ENCODE assay signal across 1 cellular context in the genomic region with DNA sequence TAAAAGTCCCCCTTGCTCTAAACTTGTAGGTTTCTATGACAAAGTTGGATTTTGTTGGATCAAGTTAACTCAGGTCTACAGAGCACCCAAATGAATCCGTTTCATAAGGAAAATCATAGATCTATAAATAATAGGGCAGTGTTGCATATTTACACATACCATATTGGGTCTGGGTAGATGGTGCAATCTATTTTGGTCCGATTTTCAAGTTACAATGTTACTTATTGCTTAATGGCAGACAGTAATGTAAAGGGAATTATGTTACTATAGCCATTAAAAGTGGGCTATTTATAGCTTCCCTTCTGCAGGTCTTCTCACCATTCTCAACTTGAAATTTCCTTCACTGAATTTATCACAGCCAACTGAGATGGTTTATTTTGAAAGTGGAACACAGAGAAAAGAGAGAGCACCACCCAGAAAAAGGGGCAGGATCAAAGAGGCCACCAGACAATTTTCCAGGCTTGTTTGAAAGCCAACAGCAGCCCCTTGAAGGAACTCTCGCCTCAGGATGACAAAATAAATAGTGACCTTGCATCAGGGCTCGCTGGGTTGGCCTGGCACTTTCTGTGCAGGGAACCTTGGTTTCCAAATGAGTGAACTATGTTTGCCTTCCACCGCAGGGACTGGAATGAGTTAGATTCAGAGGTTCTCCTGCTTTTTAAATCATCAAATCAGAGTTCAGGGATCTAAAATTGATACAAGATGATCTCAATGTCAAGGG.
TF ChIP-seq lines count a peak whose summit lies in the region.

No MANE protein-coding gene starts in this region.

TF ChIP-seq in HCT116, 20 proteins besides CTCF, POLR2A, EP300 and RAD21:
- TF ChIP-seq, protein P1, sequence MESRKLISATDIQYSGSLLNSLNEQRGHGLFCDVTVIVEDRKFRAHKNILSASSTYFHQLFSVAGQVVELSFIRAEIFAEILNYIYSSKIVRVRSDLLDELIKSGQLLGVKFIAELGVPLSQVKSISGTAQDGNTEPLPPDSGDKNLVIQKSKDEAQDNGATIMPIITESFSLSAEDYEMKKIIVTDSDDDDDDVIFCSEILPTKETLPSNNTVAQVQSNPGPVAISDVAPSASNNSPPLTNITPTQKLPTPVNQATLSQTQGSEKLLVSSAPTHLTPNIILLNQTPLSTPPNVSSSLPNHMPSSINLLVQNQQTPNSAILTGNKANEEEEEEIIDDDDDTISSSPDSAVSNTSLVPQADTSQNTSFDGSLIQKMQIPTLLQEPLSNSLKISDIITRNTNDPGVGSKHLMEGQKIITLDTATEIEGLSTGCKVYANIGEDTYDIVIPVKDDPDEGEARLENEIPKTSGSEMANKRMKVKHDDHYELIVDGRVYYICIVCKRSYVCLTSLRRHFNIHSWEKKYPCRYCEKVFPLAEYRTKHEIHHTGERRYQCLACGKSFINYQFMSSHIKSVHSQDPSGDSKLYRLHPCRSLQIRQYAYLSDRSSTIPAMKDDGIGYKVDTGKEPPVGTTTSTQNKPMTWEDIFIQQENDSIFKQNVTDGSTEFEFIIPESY (IDR thresholded peaks at IDR 0.05; ENCODE audit: extremely low read depth, insufficient replicate concordance, low read length), result no peak
- no peak for TF ChIP-seq ELF1 (IDR thresholded peaks at IDR 0.05; ENCODE audit: borderline replicate concordance, low read depth)
